Comparison of ENCODE assay signal across 1 cellular context in genomic region chr13:95357875-95358274, GRCh38.
TF ChIP-seq lines count a peak whose summit lies in the region.

No MANE protein-coding gene starts in this region.

TF ChIP-seq in IMR-90, 13 proteins besides CTCF, POLR2A, EP300 and RAD21:
- TF ChIP-seq ELK1 (IDR thresholded peaks at IDR 0.05; ENCODE audit: borderline replicate concordance, low read depth, low read length) (no peak), RFX5 (IDR thresholded peaks at IDR 0.05; ENCODE audit: low read depth, low read length) (no peak), RCOR1 (IDR thresholded peaks at IDR 0.05; ENCODE audit: insufficient replicate concordance, low read length) (no peak), BHLHE40 (IDR thresholded peaks at IDR 0.05; ENCODE audit: low read depth, low read length) (no peak), CHD1 (IDR thresholded peaks at IDR 0.05; ENCODE audit: low read depth, low read length) (no peak), FOS (IDR thresholded peaks at IDR 0.05; ENCODE audit: low read depth, low read length) (no peak), CEBPB (IDR thresholded peaks at IDR 0.05; ENCODE audit: low read depth, low read length) (no peak), MXI1 (IDR thresholded peaks at IDR 0.05; ENCODE audit: borderline replicate concordance, low read depth, low read length) (no peak), MAZ (IDR thresholded peaks at IDR 0.05; ENCODE audit: borderline replicate concordance, low read depth, low read length) (no peak), MAFK (IDR thresholded peaks at IDR 0.05; ENCODE audit: low read depth, low read length) (no peak), NFE2L2 (IDR thresholded peaks at IDR 0.05; ENCODE audit: low read depth, low read length) (no peak), USF2 (IDR thresholded peaks at IDR 0.05; ENCODE audit: low read depth, low read length) (no peak), SMC3 (IDR thresholded peaks at IDR 0.05; ENCODE audit: low read depth, low read length) (no peak)
